ENCODE assay signal across 17 cellular contexts in the genomic region with DNA sequence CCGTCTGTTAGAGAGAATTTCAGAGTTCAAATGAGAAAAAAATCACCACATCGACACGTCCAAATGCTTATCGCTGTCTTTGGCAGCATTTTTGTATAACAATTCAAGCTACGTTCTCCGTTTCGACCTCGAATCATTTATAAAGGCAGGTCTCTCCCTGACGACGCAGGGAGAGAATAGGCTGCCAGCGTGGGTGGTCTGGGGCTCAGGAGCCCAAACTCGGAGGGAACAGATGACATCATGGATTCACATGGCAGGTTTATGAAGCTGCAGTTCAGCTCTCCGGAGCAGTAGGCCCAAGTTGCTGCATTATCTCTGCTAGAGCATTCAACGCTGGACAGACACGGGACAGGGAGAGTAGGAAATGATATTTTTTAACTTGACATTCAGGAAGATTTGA.
DNase-seq lines count a peak whose midpoint lies in the region; ATAC-seq and TF ChIP-seq lines count a peak whose summit lies in the region.
"Had no signal": no experiment of that assay in that cellular context is flagged by ENCODE, and none has a peak within 500 bp of the region (broad histone marks: within the 10 kb centered on the region; RNA-seq: fewer than 3 reads in every experiment).

No MANE protein-coding gene starts in this region.

- no peak overlapping the region for H2BK5ac ChIP-seq in mesendoderm (ENCODE audit: low read length)

- H4K8ac ChIP-seq in mesendoderm (ENCODE audit: low read depth, low read length), result no peak overlapping the region

- H3K79me2 ChIP-seq in mesendoderm (ENCODE audit: control insufficient read depth, insufficient read depth, low read length), result no peaks in the 10 kb centered on the region
- no peaks in the 10 kb centered on the region for H3K79me2 ChIP-seq in smooth muscle cell (ENCODE audit: low read depth)

- no peaks in the 10 kb centered on the region for H3K27me3 ChIP-seq in SJSA1 (replicated peaks)
- H3K27me3 ChIP-seq in gastroesophageal sphincter, result no peaks in the 10 kb centered on the region
- H3K27me3 ChIP-seq in mesendoderm (ENCODE audit: insufficient read depth, low read length, poor library complexity), result no peaks in the 10 kb centered on the region
- H3K27me3 ChIP-seq in smooth muscle cell (ENCODE audit: low read depth), result no peaks in the 10 kb centered on the region

- H3K9ac ChIP-seq in mesendoderm (ENCODE audit: low read length) (no peak overlapping the region), smooth muscle cell (ENCODE audit: low read depth) (no peak overlapping the region)

- no peak for TF ChIP-seq EP300 in gastroesophageal sphincter (IDR thresholded peaks at IDR 0.05)

- no peaks in the 10 kb centered on the region for H3K79me1 ChIP-seq in mesendoderm (ENCODE audit: low read length)

- H2AK5ac ChIP-seq in mesendoderm (ENCODE audit: low read length), result no peak overlapping the region

- H3K4me3 ChIP-seq in SJSA1, result no peak overlapping the region
- H3K4me3 ChIP-seq in gastroesophageal sphincter, result no peak overlapping the region
- no peak overlapping the region for H3K4me3 ChIP-seq in mesendoderm (ENCODE audit: low read length)
- no peak overlapping the region for H3K4me3 ChIP-seq in smooth muscle cell
- H3K4me3 ChIP-seq: HAP-1, SK-N-MC had no signal

- H4K5ac ChIP-seq in mesendoderm (ENCODE audit: low read length), result no peak overlapping the region

- no peak for TF ChIP-seq CTCF in gastroesophageal sphincter (IDR thresholded peaks at IDR 0.05)
- no peak for TF ChIP-seq CTCF in smooth muscle cell (IDR thresholded peaks at IDR 0.05; ENCODE audit: borderline replicate concordance, insufficient read depth, poor library complexity, severe bottlenecking)

- 16 to 29% methylated on average over 8 to 12 of the region's 15 CpGs for WGBS in gastroesophageal sphincter (ENCODE audit: low coverage in 1 of 2), 2 donors
- WGBS in mesendoderm (ENCODE audit: extremely low coverage, insufficient coverage, low lambda C conversion rate), result no CpG with 5 or more reads among the region's 15 CpGs
- WGBS in smooth muscle cell (ENCODE audit: low lambda C conversion rate), result 39% methylated on average over 15 of the region's 15 CpGs

- H3K9me3 ChIP-seq in SJSA1 (replicated peaks) (no peaks in the 10 kb centered on the region), gastroesophageal sphincter (no peaks in the 10 kb centered on the region), smooth muscle cell (replicated peaks; ENCODE audit: low read depth) (no peaks in the 10 kb centered on the region)
- H3K9me3 ChIP-seq: HAP-1 had no signal

- H3K27ac ChIP-seq in SJSA1 (0 out of 2 replicates have a peak overlapping the region, but pooled peaks have one; percentile 20), gastroesophageal sphincter (peak overlapping the region in 3 of 4 donors; percentile 13 to 57 (median 47)), mesendoderm (ENCODE audit: low read depth, low read length) (no peak overlapping the region), smooth muscle cell (ENCODE audit: low read depth) (no peak overlapping the region)
- H3K27ac ChIP-seq: SK-N-MC had no signal

- H3K4me2 ChIP-seq in mesendoderm (ENCODE audit: low read length) (no peak overlapping the region), smooth muscle cell (peak overlapping the region; percentile 39)

- H3K18ac ChIP-seq in mesendoderm (ENCODE audit: low read length), result no peak overlapping the region

- H3K56ac ChIP-seq in mesendoderm (ENCODE audit: low read length), result peak overlapping the region; percentile 39

- H2BK15ac ChIP-seq in mesendoderm (replicated peaks; ENCODE audit: low read depth), result no peak overlapping the region

- no peaks in the 10 kb centered on the region for H4K20me1 ChIP-seq in smooth muscle cell (ENCODE audit: low read depth)

- H2AFZ ChIP-seq in smooth muscle cell (ENCODE audit: low read depth), result peak overlapping the region; percentile 79

- peak; percentile 65 for ATAC-seq in gastroesophageal sphincter

- H3K4ac ChIP-seq in mesendoderm (ENCODE audit: low read depth, low read length), result no peak overlapping the region

- peak overlapping the region; percentile 18 for H3K23ac ChIP-seq in mesendoderm (ENCODE audit: low read length)

- H3K36me3 ChIP-seq in SJSA1 (no peaks in the 10 kb centered on the region), gastroesophageal sphincter (no peaks in the 10 kb centered on the region), mesendoderm (ENCODE audit: control insufficient read depth, insufficient read depth, low read length) (no peaks in the 10 kb centered on the region), smooth muscle cell (ENCODE audit: low read depth) (no peaks in the 10 kb centered on the region)
- H3K36me3 ChIP-seq: HAP-1 had no signal

- H3F3A ChIP-seq in smooth muscle cell (ENCODE audit: low read depth), result no peaks in the 10 kb centered on the region

- H3K4me1 ChIP-seq in SJSA1 (replicated peaks) (peaks cover 4% of the 10 kb centered on the region), gastroesophageal sphincter (no peaks in the 10 kb centered on the region), mesendoderm (ENCODE audit: control insufficient read depth, low read depth, low read length) (no peaks in the 10 kb centered on the region), smooth muscle cell (ENCODE audit: low read depth) (peaks cover 8% of the 10 kb centered on the region)
- H3K4me1 ChIP-seq: HAP-1 had no signal

- no peak overlapping the region for H2BK120ac ChIP-seq in mesendoderm (ENCODE audit: low read depth, low read length)

- DNase-seq in SJSA1 (ENCODE audit: low read depth in 1 of 2, low spot score in 2 of 2) (peak; percentile 49 to 69), mesendoderm (peak; percentile 35), smooth muscle cell (lab: John Stamatoyannopoulos, UW; ENCODE audit: unreplicated experiment) (no peak), COLO668 (lab: John Stamatoyannopoulos, UW; ENCODE audit: unreplicated experiment) (no peak), SHP77 (lab: John Stamatoyannopoulos, UW) (no peak), foreskin melanocyte (no peak)
- no peak for DNase-seq in effector CD4-positive, alpha-beta T cell
- DNase-seq: activated CD8-positive, alpha-beta memory T cell treated with anti-CD3 and anti-CD28 coated beads for 24 hours; DMS153; effector memory CD4-positive, alpha-beta T cell; KBM-7; NCI-H1105 treated with DMSO at 0.1 percent for 48 hours; NCI-H226; substantia nigra had no signal

- no peak for TF ChIP-seq POLR2A in gastroesophageal sphincter (IDR thresholded peaks at IDR 0.05)

Comparison
In these comparisons a context has a peak if more than half of its experiments do, and no peak if none do; other contexts are left out.
1. DNase-seq: peak in SJSA1 (2 of 2) and mesendoderm (single experiment); none in smooth muscle cell (single experiment), COLO668 (single experiment), SHP77 (0 of 2), effector CD4-positive, alpha-beta T cell (single experiment) and foreskin melanocyte (single experiment).
2. H3K27ac ChIP-seq: peak in SJSA1 (single experiment) and gastroesophageal sphincter (3 of 4); none in mesendoderm (single experiment) and smooth muscle cell (single experiment).